Comparison of ENCODE assay signal across 8 cellular contexts in genomic region chr3:181712505-181713299, GRCh38. TPM values are rescaled to one million over a fixed set of nuclear protein-coding genes. Genes with fewer than 3 reads are reported as not detected.
DNase-seq lines count a peak whose midpoint lies in the region; ATAC-seq and TF ChIP-seq lines count a peak whose summit lies in the region.

No MANE protein-coding gene starts in this region.

- H3K27me3 ChIP-seq in dorsolateral prefrontal cortex = peaks cover 0 to 99% (median 54%) of the 10 kb centered on the region in 45 donors
- H3K27me3 ChIP-seq in osteoblast (ENCODE audit: insufficient read depth, low read length) = peaks cover 80% of the 10 kb centered on the region
- no peaks in the 10 kb centered on the region for H3K27me3 ChIP-seq in ovary

- peak overlapping the region; percentile 58 to 100 (median 94) for H3K27ac ChIP-seq in dorsolateral prefrontal cortex
- no peak overlapping the region for H3K27ac ChIP-seq in osteoblast (ENCODE audit: low read depth, low read length)
- H3K27ac ChIP-seq in ovary = no peak overlapping the region

- TF ChIP-seq CTCF in dorsolateral prefrontal cortex (IDR thresholded peaks at IDR 0.05 in 54 of 56, conservative IDR thresholded peaks at IDR 0.05 in 2 of 56; ENCODE audit: low read depth in 1 of 56, partially characterized antibody in 56 of 56) (no peak), osteoblast (IDR thresholded peaks at IDR 0.05; ENCODE audit: extremely low read depth, low read depth, low read length) (no peak), ovary (IDR thresholded peaks at IDR 0.05) (no peak)

- H3K4me3 ChIP-seq in dorsolateral prefrontal cortex (peak overlapping the region; percentile 26 to 93 (median 66)), osteoblast (ENCODE audit: insufficient read depth, low read length) (no peak overlapping the region), ovary (no peak overlapping the region)

- 3 to 6% (median 4%) methylated on average over 66 to 70 of the region's 70 CpGs for WGBS in ovary, 3 donors

- peak overlapping the region; percentile 9 for H3K4me2 ChIP-seq in osteoblast (ENCODE audit: insufficient read depth, low read length)

- peak; percentile 57 for DNase-seq in DMS 273 treated with DMSO at 0.1 percent for 48 hours (lab: John Stamatoyannopoulos, UW)
- peak; percentile 38 to 63 for DNase-seq in NCI-H446 (lab: John Stamatoyannopoulos, UW)
- DNase-seq in dorsolateral prefrontal cortex = peak in 3 of 10 donors; percentile 22 to 49 (median 43)
- DNase-seq in osteoblast (ENCODE audit: insufficient read length, low spot score, missing footprints) = peak; percentile 69
- DNase-seq in activated effector memory CD4-positive, alpha-beta T cell treated with Interleukin-2 at 50 U/mL for 16 hours = no peak
- DNase-seq in iPS-NIHi11 (ENCODE audit: low spot score) = no peak
- DNase-seq in ovary = no peak

- intact Hi-C loops in dorsolateral prefrontal cortex (cut with DNase I) (loop anchor here (5.0 to 10.0 kb wide), 4 partner anchors 545 to 970 kb away; no protein-coding TSS in a partner anchor), ovary (cut with DNase I) (loop anchor here in 2 of 4 donors (10.0 kb wide), 2 partner anchors 542 to 962 kb away; no protein-coding TSS in a partner anchor)

- no peak for TF ChIP-seq EP300 in ovary (IDR thresholded peaks at IDR 0.05)

- ATAC-seq in HG02642 (IDR thresholded peaks at IDR 0.05; ENCODE audit: poor library complexity, unreplicated experiment) = no peak

- no peaks in the 10 kb centered on the region for H4K20me1 ChIP-seq in osteoblast (ENCODE audit: insufficient read depth, low read length)

- no peak for TF ChIP-seq POLR2A in ovary (IDR thresholded peaks at IDR 0.05)

- H3K4me1 ChIP-seq in osteoblast (ENCODE audit: insufficient read depth, low read length) = peaks cover 7% of the 10 kb centered on the region
- no peaks in the 10 kb centered on the region for H3K4me1 ChIP-seq in ovary (ENCODE audit: insufficient read depth)

- H3K79me2 ChIP-seq in osteoblast (ENCODE audit: insufficient read depth, low read length) = no peaks in the 10 kb centered on the region

- no peaks in the 10 kb centered on the region for H3K36me3 ChIP-seq in osteoblast (ENCODE audit: insufficient read depth, low read length)
- no peaks in the 10 kb centered on the region for H3K36me3 ChIP-seq in ovary

- H2AFZ ChIP-seq in osteoblast (ENCODE audit: low read length) = no peak overlapping the region

- H3K9me3 ChIP-seq in osteoblast (ENCODE audit: low read depth, low read length) (no peaks in the 10 kb centered on the region), ovary (no peaks in the 10 kb centered on the region)

RNA-seq across cellular contexts. Expression of gene SOX2, which starts 1.0 kb away (rescaled TPM):
- total RNA-seq in dorsolateral prefrontal cortex (100 to 1,000 TPM in 10 of 120 experiments, 10 to 100 TPM in 110; 34.2 to 159 (median 72.8) TPM), osteoblast (not detected in 2 replicates), ovary (under 1 TPM in 5 of 7 donors, not detected in 2; 0.23 to 0.69 (median 0.45) TPM)
- polyA plus RNA-seq in ovary = under 1 TPM; 0.24 to 0.33 TPM

Comparison
In these comparisons a context has a peak if more than half of its experiments do, and no peak if none do; other contexts are left out.
1. DNase-seq: peak in DMS 273 treated with DMSO at 0.1 percent for 48 hours (single experiment), NCI-H446 (2 of 2) and osteoblast (single experiment); none in activated effector memory CD4-positive, alpha-beta T cell treated with Interleukin-2 at 50 U/mL for 16 hours (single experiment), iPS-NIHi11 (single experiment) and ovary (0 of 5).
2. H3K27ac ChIP-seq: peak in dorsolateral prefrontal cortex (59 of 59); none in osteoblast (single experiment) and ovary (0 of 2).
3. H3K4me3 ChIP-seq: peak in dorsolateral prefrontal cortex (59 of 59); none in osteoblast (single experiment) and ovary (single experiment).
4. RNA of gene SOX2, which starts 1.0 kb away (total RNA-seq): 34.2 to 159 TPM in dorsolateral prefrontal cortex; 0.23 to 0.69 TPM in ovary and not detected in osteoblast; every median in the first group is over 10 times any median in the second.